ENCODE assay signal across 9 cellular contexts in the genomic region with DNA sequence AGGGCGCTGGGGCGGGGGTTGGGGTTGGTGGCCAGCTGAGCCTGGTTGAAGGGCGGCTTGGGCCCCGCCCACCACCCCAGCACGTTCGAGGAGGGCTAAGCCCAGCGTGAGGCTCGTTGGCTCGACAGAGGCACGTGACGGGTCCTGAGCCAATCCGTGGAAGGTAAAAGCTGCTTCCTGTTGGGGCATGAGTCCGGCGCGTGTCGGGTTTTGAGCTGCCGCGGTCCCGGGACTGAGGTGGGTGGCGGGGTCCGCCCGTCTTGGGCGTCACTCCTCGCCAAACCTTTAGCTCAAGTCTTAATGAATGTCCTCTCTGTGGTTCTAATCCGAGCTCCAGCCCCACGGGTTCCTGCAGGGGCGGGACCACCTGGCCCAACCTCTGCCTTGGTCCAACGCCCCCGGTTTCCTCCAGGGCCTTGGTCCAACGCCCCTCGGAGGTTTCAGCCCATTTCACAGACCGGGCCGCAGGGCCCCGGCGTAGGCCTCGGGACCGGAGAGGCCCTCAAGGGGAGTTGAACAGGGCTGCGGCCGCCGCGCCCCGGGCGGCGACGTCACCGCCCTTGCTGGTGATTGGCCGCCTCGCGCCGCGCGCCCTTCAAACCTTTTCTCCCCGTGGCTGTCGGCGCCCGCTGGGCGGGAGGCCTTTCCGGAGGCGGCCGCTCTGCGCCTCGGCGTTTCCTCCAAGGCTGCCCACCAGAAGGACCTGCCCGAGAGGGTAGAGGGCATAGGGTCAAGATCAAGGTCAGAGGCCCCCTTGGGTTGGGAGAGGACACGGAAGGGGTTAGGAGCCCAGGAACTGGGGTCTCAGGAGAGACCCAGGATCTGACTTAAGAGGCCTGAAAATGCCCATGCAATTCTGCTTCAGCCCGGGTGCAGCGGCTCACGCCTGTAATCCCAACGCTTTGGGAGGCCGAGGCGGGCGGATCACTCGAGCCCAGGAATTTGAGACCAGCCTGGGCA. TPM values are rescaled to one million over a fixed set of nuclear protein-coding genes. Genes with fewer than 3 reads are reported as not detected.
DNase-seq lines count a peak whose midpoint lies in the region; ATAC-seq, FAIRE-seq and TF ChIP-seq lines count a peak whose summit lies in the region.
"Had no signal": no experiment of that assay in that cellular context is flagged by ENCODE, and none has a peak within 500 bp of the region (broad histone marks: within the 10 kb centered on the region; RNA-seq: fewer than 3 reads in every experiment).

TSS of gene RCCD1 (plus strand) at position 173 of the 960 bp plus-strand sequence. CDS start 1,851 bp downstream, outside the sequence.

- H3K27ac ChIP-seq in kidney (ENCODE audit: low read depth in 2 of 2, low read length in 2 of 2): peak within 1 kb of the TSS; percentile 87 to 92

- intact Hi-C loops in kidney (cut with DNase I): no loop called here

- peaks cover 10% of the 10 kb centered on the region for H3K36me3 Mint-ChIP-seq in chondrocyte (ENCODE audit: low read depth)

- H3K9ac ChIP-seq in kidney (ENCODE audit: low read length in 2 of 2): peak within 1 kb of the TSS; percentile 72 to 87

- peak; percentile 97 for DNase-seq in 8988T
- peak; percentile 81 for DNase-seq in NCI-H2227 treated with DMSO at 0.1 percent for 48 hours (lab: John Stamatoyannopoulos, UW)
- peak; percentile 88 for DNase-seq in activated CD4-positive, CD25-positive, alpha-beta regulatory T cell treated with anti-CD3 and anti-CD28 coated beads, Interleukin-2, amount 50 U/mL, for 72 hours
- peak; percentile 98 for DNase-seq in chondrocyte (ENCODE audit: low spot score)
- peak; percentile 98 for DNase-seq in kidney
- peak; percentile 71 to 77 for DNase-seq in stimulated activated CD4-positive, alpha-beta T cell treated with anti-CD3 and anti-CD28 coated beads, Interleukin-15, amount 100 ng/mL, for 1 hour (ENCODE audit: low read depth in 1 of 2, low spot score in 1 of 2)

- H3K9me3 Mint-ChIP-seq in chondrocyte (ENCODE audit: low read depth): no peaks in the 10 kb centered on the region

- no peak for TF ChIP-seq CTCF in chondrocyte (IDR thresholded peaks at IDR 0.05)
- TF ChIP-seq CTCF in kidney (IDR thresholded peaks at IDR 0.05; ENCODE audit: borderline replicate concordance, extremely low read depth, insufficient read depth): no peak

- H3K36me3 ChIP-seq in kidney (ENCODE audit: control insufficient read depth in 1 of 2, insufficient read depth in 2 of 2, low read length in 2 of 2): peaks cover 9 to 14% of the 10 kb centered on the region in 2 donors

- H3K4me3 Mint-ChIP-seq in chondrocyte (ENCODE audit: unreplicated experiment): peak within 1 kb of the TSS; percentile 80

- no peaks in the 10 kb centered on the region for H3K9me3 ChIP-seq in kidney (ENCODE audit: control insufficient read depth in 1 of 2, low read length in 2 of 2)

- ATAC-seq in GM18861 (IDR thresholded peaks at IDR 0.05; ENCODE audit: unreplicated experiment): peak; percentile 87
- peak; percentile 80 for ATAC-seq in HG03097 (IDR thresholded peaks at IDR 0.05; ENCODE audit: low FRiP score, unreplicated experiment)

- H3K4me1 ChIP-seq in kidney (ENCODE audit: control insufficient read depth in 1 of 2, insufficient read depth in 1 of 2, low read depth in 1 of 2, low read length in 2 of 2): peaks cover 5 to 12% of the 10 kb centered on the region in 2 donors

- FAIRE-seq in kidney (lab: Jason Lieb, UNC): peak; percentile 13
- FAIRE-seq: G401.6 had no signal

- H3K4me3 ChIP-seq in kidney (ENCODE audit: low read length in 2 of 2): peak within 1 kb of the TSS; percentile 85 to 95

- peaks cover 29% of the 10 kb centered on the region for H3K4me1 Mint-ChIP-seq in chondrocyte (ENCODE audit: low read depth)

- no peaks in the 10 kb centered on the region for H3K27me3 Mint-ChIP-seq in chondrocyte (ENCODE audit: low read depth)

- peak within 1 kb of the TSS; percentile 92 for H3K27ac Mint-ChIP-seq in chondrocyte (ENCODE audit: unreplicated experiment)

RNA-seq across cellular contexts. Expression of gene RCCD1, which starts in this region (rescaled TPM):
- total RNA-seq in chondrocyte (13.2 to 14.3 TPM (median 14.2 TPM) in 3 replicates), kidney (11.6 TPM)
- 11.6 TPM for polyA plus RNA-seq in kidney (ENCODE audit: insufficient read depth, low read depth, low replicate concordance)

Comparison
In these comparisons a context has a peak if more than half of its experiments do, and no peak if none do; other contexts are left out.
1. Peak in every context shown above with its lines: DNase-seq, ATAC-seq, H3K4me3 ChIP-seq and H3K27ac ChIP-seq.